Comparison of ENCODE assay signal across 8 cellular contexts in the genomic region with DNA sequence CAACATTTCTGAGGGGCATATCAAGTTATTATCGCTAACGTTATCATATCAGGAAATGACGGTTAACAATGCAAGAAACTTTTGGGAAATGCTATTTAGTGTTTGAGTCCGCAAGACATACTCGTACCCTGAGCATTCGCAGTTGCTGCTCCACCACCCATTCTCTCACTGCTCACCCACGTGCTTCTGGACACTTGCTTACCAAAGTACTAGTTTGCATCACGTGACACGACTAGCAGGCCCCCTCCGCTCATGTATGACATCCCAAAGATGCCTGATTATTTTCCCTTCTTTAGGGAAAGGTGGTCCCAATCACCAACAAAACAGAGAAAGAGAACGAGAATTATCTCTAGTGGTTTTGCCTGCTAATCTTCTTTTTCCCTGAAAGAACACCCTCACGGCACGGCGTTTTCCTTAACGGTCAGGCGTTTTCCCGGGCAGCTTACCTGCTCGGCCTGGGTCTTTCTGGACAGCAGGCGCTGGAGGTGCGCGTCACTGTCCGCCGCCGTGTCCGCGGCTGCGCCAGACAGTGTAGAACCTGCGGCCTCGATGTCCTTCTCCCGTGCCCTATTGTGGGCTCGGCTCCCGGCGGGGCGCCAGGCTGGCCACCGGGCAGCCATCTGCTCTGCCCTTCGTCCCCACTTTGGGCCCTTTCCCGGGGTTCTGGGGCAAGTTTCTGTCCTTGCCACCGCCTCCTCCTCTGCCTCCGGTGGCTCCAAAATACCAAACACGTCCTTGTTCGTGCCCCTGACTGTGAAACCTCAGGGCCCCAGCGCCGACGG. TPM values are rescaled to one million over a fixed set of nuclear protein-coding genes. Genes with fewer than 3 reads are reported as not detected.
DNase-seq lines count a peak whose midpoint lies in the region; ATAC-seq and TF ChIP-seq lines count a peak whose summit lies in the region.

SUPV3L1 (plus strand) TSS at position 492 of the 782 bp plus-strand sequence; CDS start at position 550, 58 bp downstream.

- H3K9ac ChIP-seq in DND-41 (ENCODE audit: low read depth, low read length): peak within 1 kb of the TSS; percentile 96

- POLR2A ChIA-PET in RWPE1 (lab: Yijun Ruan, JAX; ENCODE audit: low non-redundant PET): interaction anchor here (0.6 to 1.0 kb wide), 2 partner anchors 17 to 206 kb away, joined by 3 read pairs; no protein-coding TSS in a partner anchor

- no peaks in the 10 kb centered on the region for H3K9me3 Mint-ChIP-seq in activated T-helper 17 cell treated with anti-CD3 and anti-CD28 coated beads, Interleukin-2, amount 50 U/mL, for 72 hours
- peaks cover 0 to 1% (median 0%) of the 10 kb centered on the region in 7 donors for H3K9me3 Mint-ChIP-seq in naive B cell
- no peaks in the 10 kb centered on the region for H3K9me3 Mint-ChIP-seq in stimulated activated memory B cell treated with anti-CD40 and anti-IgM and Interleukin-4, amounts not matched to agents 10 μg/mL and 1 μg/mL and 100 μg/mL, for 72 hours

- peak within 1 kb of the TSS; percentile 89 for H3K4me3 Mint-ChIP-seq in activated T-helper 17 cell treated with anti-CD3 and anti-CD28 coated beads, Interleukin-2, amount 50 U/mL, for 72 hours
- H3K4me3 Mint-ChIP-seq in naive B cell: peak within 1 kb of the TSS; percentile 92 to 98 (median 96)
- peak within 1 kb of the TSS; percentile 95 for H3K4me3 Mint-ChIP-seq in stimulated activated memory B cell treated with anti-CD40 and anti-IgM and Interleukin-4, amounts not matched to agents 10 μg/mL and 1 μg/mL and 100 μg/mL, for 72 hours

- H3K27ac Mint-ChIP-seq in activated T-helper 17 cell treated with anti-CD3 and anti-CD28 coated beads, Interleukin-2, amount 50 U/mL, for 72 hours: peak within 1 kb of the TSS; percentile 100
- H3K27ac Mint-ChIP-seq in naive B cell: peak within 1 kb of the TSS; percentile 100
- H3K27ac Mint-ChIP-seq in stimulated activated memory B cell treated with anti-CD40 and anti-IgM and Interleukin-4, amounts not matched to agents 10 μg/mL and 1 μg/mL and 100 μg/mL, for 72 hours: peak within 1 kb of the TSS; percentile 100

- peak within 1 kb of the TSS; percentile 93 for H2AFZ ChIP-seq in DND-41 (ENCODE audit: low read depth, low read length)

- no peaks in the 10 kb centered on the region for H3K9me3 ChIP-seq in DND-41 (ENCODE audit: insufficient read depth, low read length, severe bottlenecking)

- DNase-seq in DND-41: peak; percentile 92
- peak; percentile 99 to 100 for DNase-seq in Kasumi-1 (lab: John Stamatoyannopoulos, UW)
- DNase-seq in RWPE1 (ENCODE audit: low spot score): peak; percentile 97
- DNase-seq in fibroblast of gingiva (ENCODE audit: low read depth): peak; percentile 97
- peak; percentile 91 for DNase-seq in naive B cell

- peaks cover 39% of the 10 kb centered on the region for H3K4me1 ChIP-seq in DND-41 (ENCODE audit: insufficient read depth, low read length)

- H3K79me2 ChIP-seq in DND-41 (ENCODE audit: insufficient read depth, low read length): peaks cover 56% of the 10 kb centered on the region

- peaks cover 17% of the 10 kb centered on the region for H3K36me3 ChIP-seq in DND-41 (ENCODE audit: insufficient read depth, low read length)

- peaks cover 23% of the 10 kb centered on the region for H3K4me1 Mint-ChIP-seq in activated T-helper 17 cell treated with anti-CD3 and anti-CD28 coated beads, Interleukin-2, amount 50 U/mL, for 72 hours
- peaks cover 29 to 48% (median 34%) of the 10 kb centered on the region in 3 donors for H3K4me1 Mint-ChIP-seq in naive B cell
- H3K4me1 Mint-ChIP-seq in stimulated activated memory B cell treated with anti-CD40 and anti-IgM and Interleukin-4, amounts not matched to agents 10 μg/mL and 1 μg/mL and 100 μg/mL, for 72 hours: peaks cover 42% of the 10 kb centered on the region

- H3K27ac ChIP-seq in DND-41 (ENCODE audit: low read length): peak within 1 kb of the TSS; percentile 99
- peak within 1 kb of the TSS; percentile 87 for H3K27ac ChIP-seq in RWPE1

- H3K27me3 ChIP-seq in DND-41 (ENCODE audit: insufficient read depth, low read length, poor library complexity): no peaks in the 10 kb centered on the region

- H3K4me3 ChIP-seq in DND-41 (ENCODE audit: low read depth in 1 of 2, low read length in 2 of 2): peak within 1 kb of the TSS; percentile 95 to 97

- peak within 1 kb of the TSS; percentile 93 for H3K4me2 ChIP-seq in DND-41 (ENCODE audit: insufficient read depth, low read length)

- ATAC-seq in DND-41 (ENCODE audit: insufficient read depth, low read depth) (peak; percentile 90), GM21825 (IDR thresholded peaks at IDR 0.05; ENCODE audit: unreplicated experiment) (peak; percentile 83), naive B cell (ENCODE audit: low read depth in 2 of 2) (peak; percentile 80 to 83)
- peak; percentile 91 for ATAC-seq in activated T-helper 17 cell treated with anti-CD3 and anti-CD28 coated beads, Interleukin-2, amount 50 U/mL, for 72 hours (replicated peaks)
- peak; percentile 95 for ATAC-seq in stimulated activated memory B cell treated with anti-CD40 and anti-IgM and Interleukin-4, amounts not matched to agents 10 μg/mL and 1 μg/mL and 100 μg/mL, for 72 hours

- CTCF ChIA-PET in RWPE1 (lab: Yijun Ruan, JAX): interaction anchor here (0.6 to 0.7 kb wide), 2 partner anchors 27 to 42 kb away, joined by 3 read pairs; no protein-coding TSS in a partner anchor

- H3K27me3 Mint-ChIP-seq in activated T-helper 17 cell treated with anti-CD3 and anti-CD28 coated beads, Interleukin-2, amount 50 U/mL, for 72 hours: no peaks in the 10 kb centered on the region
- H3K27me3 Mint-ChIP-seq in naive B cell: no peaks in the 10 kb centered on the region
- no peaks in the 10 kb centered on the region for H3K27me3 Mint-ChIP-seq in stimulated activated memory B cell treated with anti-CD40 and anti-IgM and Interleukin-4, amounts not matched to agents 10 μg/mL and 1 μg/mL and 100 μg/mL, for 72 hours

- peaks cover 15% of the 10 kb centered on the region; the same call in 1 of the 2 replicates for H4K20me1 ChIP-seq in DND-41 (ENCODE audit: insufficient read depth, low read length)

- H3K36me3 Mint-ChIP-seq in activated T-helper 17 cell treated with anti-CD3 and anti-CD28 coated beads, Interleukin-2, amount 50 U/mL, for 72 hours (ENCODE audit: low read depth): peaks cover 36% of the 10 kb centered on the region
- H3K36me3 Mint-ChIP-seq in naive B cell: peaks cover 7% of the 10 kb centered on the region in 2 donors
- H3K36me3 Mint-ChIP-seq in stimulated activated memory B cell treated with anti-CD40 and anti-IgM and Interleukin-4, amounts not matched to agents 10 μg/mL and 1 μg/mL and 100 μg/mL, for 72 hours: peaks cover 13% of the 10 kb centered on the region

- TF ChIP-seq CTCF in DND-41 (IDR thresholded peaks at IDR 0.05; ENCODE audit: borderline replicate concordance, extremely low read depth, low read length, poor library complexity, severe bottlenecking): no peak
- TF ChIP-seq CTCF in RWPE1 (conservative IDR thresholded peaks at IDR 0.05; ENCODE audit: low read depth): no peak

RNA-seq across cellular contexts. Expression of gene SUPV3L1, which starts in this region (rescaled TPM):
- 10 to 100 TPM; 38.9 to 65.4 TPM for total RNA-seq in activated T-helper 17 cell treated with anti-CD3 and anti-CD28 coated beads, Interleukin-2, amount 50 U/mL, for 72 hours
- 10 to 100 TPM; 15.4 to 26.3 (median 21.5) TPM for polyA plus RNA-seq in naive B cell (ENCODE audit: low read depth in 6 of 6)

Comparison
In these comparisons a context has a peak if more than half of its experiments do, and no peak if none do; other contexts are left out.
1. Peak in every context shown above with its lines: DNase-seq, ATAC-seq, H3K4me3 ChIP-seq and H3K27ac ChIP-seq.